ENCODE assay signal across 1 cellular context in genomic region chr10:7932301-7933036, GRCh38.
TF ChIP-seq lines count a peak whose summit lies in the region.

No MANE protein-coding gene starts in this region.

TF ChIP-seq in HepG2, 621 proteins besides CTCF, POLR2A, EP300 and RAD21 (continued from another document and continues in another):
- TF ChIP-seq BCLAF1 (IDR thresholded peaks at IDR 0.05), result no peak
- peak; percentile 93 for TF ChIP-seq PHF5A (CRISPR knock-in tag; IDR thresholded peaks at IDR 0.05; ENCODE audit: low read depth, unreplicated experiment)
- TF ChIP-seq FOXJ3 (CRISPR knock-in tag; IDR thresholded peaks at IDR 0.05; ENCODE audit: borderline replicate concordance), result peak; percentile 87; the same call in 1 of the 2 replicates
- TF ChIP-seq ZNF12 (CRISPR knock-in tag; IDR thresholded peaks at IDR 0.05), result no peak
- TF ChIP-seq SMARCC2 (IDR thresholded peaks at IDR 0.05), result 0 out of 2 replicates have a peak, but pooled peaks have one; percentile 28
- peak; percentile 22; the same call in 1 of the 2 replicates for TF ChIP-seq BHLHE40 (IDR thresholded peaks at IDR 0.05; ENCODE audit: low read length)
- peak; percentile 87 for TF ChIP-seq ZKSCAN8 (CRISPR knock-in tag; IDR thresholded peaks at IDR 0.05; ENCODE audit: borderline replicate concordance)
- TF ChIP-seq MIXL1 (CRISPR knock-in tag; IDR thresholded peaks at IDR 0.05), result peak; percentile 90
- TF ChIP-seq REST (IDR thresholded peaks at IDR 0.05; ENCODE audit: borderline replicate concordance in 1 of 2, low read depth in 1 of 2, low read length in 2 of 2), result peak in 1 of 2 experiments; percentile 69; a peak in 2 of 4 replicates
- TF ChIP-seq ATF2 (CRISPR knock-in tag; IDR thresholded peaks at IDR 0.05), result 0 out of 2 replicates have a peak, but pooled peaks have one; percentile 59
- TF ChIP-seq MYNN (CRISPR knock-in tag; IDR thresholded peaks at IDR 0.05; ENCODE audit: low read depth), result no peak
- peak; percentile 95 for TF ChIP-seq NCOR1 (IDR thresholded peaks at IDR 0.05; ENCODE audit: borderline replicate concordance, low read length)
- TF ChIP-seq SP140L (CRISPR knock-in tag; IDR thresholded peaks at IDR 0.05; ENCODE audit: borderline replicate concordance), result no peak
- TF ChIP-seq SMARCE1 (IDR thresholded peaks at IDR 0.05; ENCODE audit: borderline replicate concordance), result peak; percentile 33; the same call in 1 of the 2 replicates
- TF ChIP-seq EHMT2 (IDR thresholded peaks at IDR 0.05; ENCODE audit: borderline replicate concordance, low read depth, low read length), result peak; percentile 42; the same call in 1 of the 2 replicates
- peak; percentile 88 for TF ChIP-seq IRF2 (CRISPR knock-in tag; IDR thresholded peaks at IDR 0.05)
- 0 out of 2 replicates have a peak, but pooled peaks have one; percentile 45 for TF ChIP-seq NFKBIZ (CRISPR knock-in tag; IDR thresholded peaks at IDR 0.05)
- TF ChIP-seq FOXA1 (IDR thresholded peaks at IDR 0.05), result peak; percentile 41; the same call in 1 of the 2 replicates
- peak; percentile 86 for TF ChIP-seq FOXA1 (CRISPR knock-in tag; IDR thresholded peaks at IDR 0.05)
- TF ChIP-seq RFXANK (CRISPR knock-in tag; IDR thresholded peaks at IDR 0.05), result no peak
- no peak for TF ChIP-seq ZNF335 (CRISPR knock-in tag; IDR thresholded peaks at IDR 0.05)
- TF ChIP-seq FOXP1 (IDR thresholded peaks at IDR 0.05), result 0 out of 2 replicates have a peak, but pooled peaks have one; percentile 36
- peak; percentile 89 for TF ChIP-seq FOXP1 (CRISPR knock-in tag; IDR thresholded peaks at IDR 0.05)
- TF ChIP-seq SP2 (CRISPR knock-in tag; IDR thresholded peaks at IDR 0.05), result no peak
- no peak for TF ChIP-seq ZFP90 (CRISPR knock-in tag; IDR thresholded peaks at IDR 0.05; ENCODE audit: borderline replicate concordance)
- TF ChIP-seq MEIS2 (CRISPR knock-in tag; IDR thresholded peaks at IDR 0.05), result 0 out of 2 replicates have a peak, but pooled peaks have one; percentile 39
- TF ChIP-seq TOPORS (CRISPR knock-in tag; IDR thresholded peaks at IDR 0.05), result no peak
- TF ChIP-seq SKI (IDR thresholded peaks at IDR 0.05; ENCODE audit: partially characterized antibody), result peak; percentile 93
- TF ChIP-seq RXRA (CRISPR knock-in tag; IDR thresholded peaks at IDR 0.05), result peak; percentile 47; the same call in 1 of the 2 replicates
- TF ChIP-seq ZNF574 (CRISPR knock-in tag; IDR thresholded peaks at IDR 0.05), result peak; percentile 35; the same call in 1 of the 2 replicates
- TF ChIP-seq ELF1 (CRISPR knock-in tag; IDR thresholded peaks at IDR 0.05), result peak; percentile 84
- peak; percentile 90 for TF ChIP-seq SALL1 (CRISPR knock-in tag; IDR thresholded peaks at IDR 0.05)
- TF ChIP-seq MAX (IDR thresholded peaks at IDR 0.05), result peak; percentile 72
- TF ChIP-seq ZNF768 (CRISPR knock-in tag; IDR thresholded peaks at IDR 0.05), result no peak
- TF ChIP-seq MIER3 (CRISPR knock-in tag; IDR thresholded peaks at IDR 0.05; ENCODE audit: borderline replicate concordance), result peak; percentile 73; the same call in 1 of the 2 replicates
- no peak for TF ChIP-seq KIAA2018 (CRISPR knock-in tag; IDR thresholded peaks at IDR 0.05; ENCODE audit: borderline replicate concordance)
- TF ChIP-seq TBX2 (CRISPR knock-in tag; IDR thresholded peaks at IDR 0.05; ENCODE audit: borderline replicate concordance), result peak; percentile 97
- TF ChIP-seq SOX5 (CRISPR knock-in tag; IDR thresholded peaks at IDR 0.05; ENCODE audit: borderline replicate concordance), result peak; percentile 92
- TF ChIP-seq GATA4 (IDR thresholded peaks at IDR 0.05; ENCODE audit: borderline replicate concordance, low read depth), result peak; percentile 50; the same call in 1 of the 2 replicates
- TF ChIP-seq KMT2B (CRISPR knock-in tag; IDR thresholded peaks at IDR 0.05), result peak; percentile 70
- no peak for TF ChIP-seq ZNF333 (CRISPR knock-in tag; IDR thresholded peaks at IDR 0.05; ENCODE audit: borderline replicate concordance)
- peak; percentile 87 for TF ChIP-seq RARA (CRISPR knock-in tag; IDR thresholded peaks at IDR 0.05)
